ENCODE assay signal across 32 cellular contexts in the genomic region with DNA sequence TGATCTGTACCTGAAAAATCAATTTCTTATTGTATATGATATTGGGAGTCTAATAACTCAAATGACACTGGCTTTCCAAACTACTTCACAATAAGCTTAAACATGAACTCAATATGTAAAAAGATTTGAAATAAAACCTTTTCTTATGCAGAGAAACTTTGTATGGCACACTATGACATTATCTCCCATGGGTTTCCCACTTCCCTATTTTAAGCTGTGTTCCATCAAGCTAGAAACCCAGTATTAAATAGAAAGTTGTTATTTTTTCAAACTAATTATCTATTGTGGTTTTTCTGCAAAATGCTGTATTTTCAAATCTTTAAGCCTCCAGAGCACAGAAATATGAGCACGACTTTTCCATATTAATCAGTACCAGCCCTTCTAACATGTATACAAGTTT.
"Had no signal": no experiment of that assay in that cellular context is flagged by ENCODE, and none has a peak within 500 bp of the region (broad histone marks: within the 10 kb centered on the region; RNA-seq: fewer than 3 reads in every experiment).

No MANE protein-coding gene starts in this region.

- H3K4me3 ChIP-seq: adrenal gland, body of pancreas, esophagus muscularis mucosa, gastrocnemius medialis, heart left ventricle had no signal

- DNase-seq: activated CD4-positive, alpha-beta T cell treated with anti-CD3 and anti-CD28 coated beads for 1 hour; activated CD4-positive, alpha-beta T cell treated with anti-CD3 and anti-CD28 coated beads for 4 hours; activated CD4-positive, alpha-beta T cell treated with anti-CD3 and anti-CD28 coated beads, Interleukin-2, amount 10 ng/mL, durations not matched to agents 7 days and 5 days; activated CD4-positive, alpha-beta T cell treated with anti-CD3 and anti-CD28 coated beads, Interleukin-2, amount 50 U/mL, for 4 hours; activated CD8-positive, alpha-beta memory T cell treated with anti-CD3 and anti-CD28 coated beads for 24 hours; activated CD8-positive, alpha-beta T cell treated with anti-CD3 and anti-CD28 coated beads for 36 hours; activated effector memory CD4-positive, alpha-beta T cell treated with anti-CD3 and anti-CD28 coated beads, Interleukin-2, amount 50 U/mL, for 16 hours; activated naive CD4-positive, alpha-beta T cell treated with anti-CD3 and anti-CD28 coated beads for 36 hours; activated naive CD8-positive, alpha-beta T cell treated with anti-CD3 and anti-CD28 coated beads for 36 hours; activated naive CD8-positive, alpha-beta T cell treated with anti-CD3 and anti-CD28 coated beads, Interleukin-2, amount 50 U/mL, for 24 hours; activated T-cell treated with anti-CD3 and anti-CD28 coated beads, Interleukin-2, amount 50 U/mL, for 48 hours; adrenal gland; amygdala; aorta; body of pancreas; caudate nucleus; cortex of kidney; dermis blood vessel endothelial cell; effector CD4-positive, alpha-beta T cell; effector memory CD8-positive, alpha-beta T cell; erythroblast; foreskin keratinocyte; gastrocnemius medialis; glutamatergic neuron; heart left ventricle; T-helper 2 cell had no signal

- H3K9me3 Mint-ChIP-seq: activated CD4-positive, alpha-beta T cell treated with anti-CD3 and anti-CD28 coated beads, Interleukin-2, amount 10 ng/mL, durations not matched to agents 7 days and 5 days; activated naive CD4-positive, alpha-beta T cell treated with anti-CD3 and anti-CD28 coated beads for 36 hours; activated naive CD4-positive, alpha-beta T cell treated with anti-CD3 and anti-CD28 coated beads, Interleukin-2, amount 50 U/mL, for 24 hours; activated naive CD8-positive, alpha-beta T cell treated with anti-CD3 and anti-CD28 coated beads for 36 hours; activated naive CD8-positive, alpha-beta T cell treated with anti-CD3 and anti-CD28 coated beads, Interleukin-2, amount 50 U/mL, for 24 hours; activated T-helper 1 cell treated with anti-CD3 and anti-CD28 coated beads, Interleukin-12 subunit alpha, Interleukin-12 subunit beta, Interleukin-2, Interleukin-4 antibody, amounts not matched to agents 30 ng/mL and 10 ng/mL and 1 ng/mL, durations not matched to agents 14 hours and 24 hours and 36 hours; activated T-helper 2 cell treated with anti-CD3 and anti-CD28 coated beads, Interferon-gamma antibody, Interleukin-2, Interleukin-4, amounts not matched to agents 10 μg/mL and 5 μg/mL and 100 μg/mL, durations not matched to agents 14 hours and 24 hours and 36 hours; effector memory CD8-positive, alpha-beta T cell had no signal

- H3K4me3 Mint-ChIP-seq: activated CD4-positive, alpha-beta T cell treated with anti-CD3 and anti-CD28 coated beads, Interleukin-2, amount 10 ng/mL, durations not matched to agents 7 days and 5 days; activated CD8-positive, alpha-beta T cell treated with anti-CD3 and anti-CD28 coated beads for 36 hours; activated naive CD4-positive, alpha-beta T cell treated with anti-CD3 and anti-CD28 coated beads for 36 hours; activated naive CD4-positive, alpha-beta T cell treated with anti-CD3 and anti-CD28 coated beads, Interleukin-2, amount 50 U/mL, for 24 hours; activated naive CD8-positive, alpha-beta T cell treated with anti-CD3 and anti-CD28 coated beads for 36 hours; activated naive CD8-positive, alpha-beta T cell treated with anti-CD3 and anti-CD28 coated beads, Interleukin-2, amount 50 U/mL, for 24 hours; activated T-helper 1 cell treated with anti-CD3 and anti-CD28 coated beads, Interleukin-12 subunit alpha, Interleukin-12 subunit beta, Interleukin-2, Interleukin-4 antibody, amounts not matched to agents 30 ng/mL and 10 ng/mL and 1 ng/mL, durations not matched to agents 14 hours and 24 hours and 36 hours; effector memory CD8-positive, alpha-beta T cell; WTC11 had no signal

- H3K36me3 Mint-ChIP-seq: activated naive CD4-positive, alpha-beta T cell treated with anti-CD3 and anti-CD28 coated beads, Interleukin-2, amount 50 U/mL, for 24 hours; activated naive CD8-positive, alpha-beta T cell treated with anti-CD3 and anti-CD28 coated beads for 36 hours had no signal

- H3K27me3 Mint-ChIP-seq: activated CD4-positive, alpha-beta T cell treated with anti-CD3 and anti-CD28 coated beads, Interleukin-2, amount 10 ng/mL, durations not matched to agents 7 days and 5 days; activated CD8-positive, alpha-beta T cell treated with anti-CD3 and anti-CD28 coated beads for 36 hours; activated naive CD4-positive, alpha-beta T cell treated with anti-CD3 and anti-CD28 coated beads, Interleukin-2, amount 50 U/mL, for 24 hours; activated naive CD8-positive, alpha-beta T cell treated with anti-CD3 and anti-CD28 coated beads for 36 hours; activated naive CD8-positive, alpha-beta T cell treated with anti-CD3 and anti-CD28 coated beads, Interleukin-2, amount 50 U/mL, for 24 hours; effector memory CD8-positive, alpha-beta T cell had no signal

- H3K27ac Mint-ChIP-seq: activated CD4-positive, alpha-beta T cell treated with anti-CD3 and anti-CD28 coated beads, Interleukin-2, amount 10 ng/mL, durations not matched to agents 7 days and 5 days; activated CD8-positive, alpha-beta T cell treated with anti-CD3 and anti-CD28 coated beads for 36 hours; activated naive CD4-positive, alpha-beta T cell treated with anti-CD3 and anti-CD28 coated beads for 36 hours; activated naive CD4-positive, alpha-beta T cell treated with anti-CD3 and anti-CD28 coated beads, Interleukin-2, amount 50 U/mL, for 24 hours; activated naive CD8-positive, alpha-beta T cell treated with anti-CD3 and anti-CD28 coated beads for 36 hours; activated naive CD8-positive, alpha-beta T cell treated with anti-CD3 and anti-CD28 coated beads, Interleukin-2, amount 50 U/mL, for 24 hours; activated T-helper 1 cell treated with anti-CD3 and anti-CD28 coated beads, Interleukin-12 subunit alpha, Interleukin-12 subunit beta, Interleukin-2, Interleukin-4 antibody, amounts not matched to agents 30 ng/mL and 10 ng/mL and 1 ng/mL, durations not matched to agents 14 hours and 24 hours and 36 hours; activated T-helper 2 cell treated with anti-CD3 and anti-CD28 coated beads, Interferon-gamma antibody, Interleukin-2, Interleukin-4, amounts not matched to agents 10 μg/mL and 5 μg/mL and 100 μg/mL, durations not matched to agents 14 hours and 24 hours and 36 hours; effector memory CD8-positive, alpha-beta T cell; WTC11 had no signal

- H3K27me3 ChIP-seq: adrenal gland, body of pancreas, esophagus muscularis mucosa, foreskin keratinocyte, gastrocnemius medialis, heart left ventricle had no signal

- H3K4me1 Mint-ChIP-seq: activated CD4-positive, alpha-beta T cell treated with anti-CD3 and anti-CD28 coated beads, Interleukin-2, amount 10 ng/mL, durations not matched to agents 7 days and 5 days; activated naive CD4-positive, alpha-beta T cell treated with anti-CD3 and anti-CD28 coated beads, Interleukin-2, amount 50 U/mL, for 24 hours; activated naive CD8-positive, alpha-beta T cell treated with anti-CD3 and anti-CD28 coated beads for 36 hours; activated naive CD8-positive, alpha-beta T cell treated with anti-CD3 and anti-CD28 coated beads, Interleukin-2, amount 50 U/mL, for 24 hours; WTC11 had no signal

- H3K9me3 ChIP-seq: adrenal gland, body of pancreas, esophagus muscularis mucosa, gastrocnemius medialis had no signal

- H3K27ac ChIP-seq: adrenal gland, body of pancreas, esophagus muscularis mucosa, foreskin keratinocyte, gastrocnemius medialis, VCaP had no signal

- H3K4me1 ChIP-seq: adrenal gland, body of pancreas had no signal

- H3K36me3 ChIP-seq: adrenal gland, esophagus muscularis mucosa, gastrocnemius medialis had no signal
